1 cellular context compared by ENCODE assay signal in genomic region chr4:147927377-147928137, GRCh38.
TF ChIP-seq lines count a peak whose summit lies in the region.

No MANE protein-coding gene starts in this region.

TF ChIP-seq in IMR-90, 13 proteins besides CTCF, POLR2A, EP300 and RAD21 (continued from another document):
- TF ChIP-seq MAFK (IDR thresholded peaks at IDR 0.05; ENCODE audit: low read depth, low read length) (no peak), FOS (IDR thresholded peaks at IDR 0.05; ENCODE audit: low read depth, low read length) (0 out of 2 replicates have a peak, but pooled peaks have one; percentile 36)
